In genomic region chr1:92219028-92219427, GRCh38 we compare ENCODE assay signal across 30 cellular contexts. TPM values are rescaled to one million over a fixed set of nuclear protein-coding genes. Genes with fewer than 3 reads are reported as not detected.
"Had no signal": no experiment of that assay in that cellular context is flagged by ENCODE, and none has a peak within 500 bp of the region (broad histone marks: within the 10 kb centered on the region; RNA-seq: fewer than 3 reads in every experiment).

No MANE protein-coding gene starts in this region.

- H3K27me3 Mint-ChIP-seq: naive thymus-derived CD4-positive, alpha-beta T cell; stimulated activated naive CD8-positive, alpha-beta T cell treated with anti-CD3 and anti-CD28 coated beads, Interleukin-15, amount 100 ng/mL, for 72 hours had no signal

- H3K27ac Mint-ChIP-seq: endodermal cell; naive thymus-derived CD4-positive, alpha-beta T cell; nephron progenitor cell; stimulated activated naive B cell treated with anti-CD40 and anti-IgM and Interleukin-4, amounts not matched to agents 10 μg/mL and 1 μg/mL and 100 μg/mL, for 72 hours; stimulated activated naive CD8-positive, alpha-beta T cell treated with anti-CD3 and anti-CD28 coated beads, Interleukin-15, amount 100 ng/mL, for 72 hours had no signal

- H3K4me1 Mint-ChIP-seq: naive thymus-derived CD4-positive, alpha-beta T cell; nephron progenitor cell; stimulated activated naive B cell treated with anti-CD40 and anti-IgM and Interleukin-4, amounts not matched to agents 10 μg/mL and 1 μg/mL and 100 μg/mL, for 72 hours; stimulated activated naive CD8-positive, alpha-beta T cell treated with anti-CD3 and anti-CD28 coated beads, Interleukin-15, amount 100 ng/mL, for 72 hours had no signal

- ATAC-seq: gastrocnemius medialis; heart right ventricle; naive thymus-derived CD4-positive, alpha-beta T cell; psoas muscle; stimulated activated naive B cell treated with anti-CD40 and anti-IgM and Interleukin-4, amounts not matched to agents 10 μg/mL and 1 μg/mL and 100 μg/mL, for 72 hours; stimulated activated naive CD8-positive, alpha-beta T cell treated with anti-CD3 and anti-CD28 coated beads, Interleukin-15, amount 100 ng/mL, for 72 hours; upper lobe of right lung had no signal

- H3K9me3 ChIP-seq: gastrocnemius medialis, heart right ventricle, psoas muscle, sigmoid colon, testis, upper lobe of right lung, vagina had no signal

- H3K36me3 ChIP-seq: gastrocnemius medialis, heart right ventricle, sigmoid colon, tibial nerve, upper lobe of right lung, vagina had no signal

- H3K4me1 ChIP-seq: gastrocnemius medialis, heart right ventricle, psoas muscle, sigmoid colon, testis, tibial nerve, upper lobe of right lung, vagina had no signal

- H3K4me3 Mint-ChIP-seq: endodermal cell; naive thymus-derived CD4-positive, alpha-beta T cell; nephron progenitor cell; stimulated activated naive B cell treated with anti-CD40 and anti-IgM and Interleukin-4, amounts not matched to agents 10 μg/mL and 1 μg/mL and 100 μg/mL, for 72 hours; stimulated activated naive CD8-positive, alpha-beta T cell treated with anti-CD3 and anti-CD28 coated beads, Interleukin-15, amount 100 ng/mL, for 72 hours had no signal

- H3K9me3 Mint-ChIP-seq: nephron progenitor cell; stimulated activated naive CD8-positive, alpha-beta T cell treated with anti-CD3 and anti-CD28 coated beads, Interleukin-15, amount 100 ng/mL, for 72 hours had no signal

- FAIRE-seq: endothelial cell of umbilical vein, islet of Langerhans had no signal

- DNase-seq: effector CD4-positive, alpha-beta T cell; gastrocnemius medialis; heart right ventricle; hypothalamus; kidney glomerular epithelial cell; naive thymus-derived CD4-positive, alpha-beta T cell; nephron progenitor cell; psoas muscle; retina; sigmoid colon; stimulated activated CD4-positive, alpha-beta T cell treated with anti-CD3 and anti-CD28 coated beads, Interleukin-2, amount 100 ng/mL, for 24 hours; stimulated activated CD4-positive, alpha-beta T cell treated with anti-CD3 and anti-CD28 coated beads, Interleukin-4, amount 100 ng/mL, for 4 hours; stimulated activated naive B cell treated with anti-CD40 and anti-IgM and Interleukin-4, amounts not matched to agents 10 μg/mL and 1 μg/mL and 100 μg/mL, for 72 hours; stimulated activated naive CD8-positive, alpha-beta T cell treated with anti-CD3 and anti-CD28 coated beads, Interleukin-15, amount 100 ng/mL, for 72 hours; testis; upper lobe of right lung had no signal

- H3K36me3 Mint-ChIP-seq: stimulated activated naive B cell treated with anti-CD40 and anti-IgM and Interleukin-4, amounts not matched to agents 10 μg/mL and 1 μg/mL and 100 μg/mL, for 72 hours had no signal

- H3K27me3 ChIP-seq: gastrocnemius medialis, heart right ventricle, sigmoid colon, testis, tibial nerve, upper lobe of right lung, vagina had no signal

- H3K27ac ChIP-seq: gastrocnemius medialis, heart right ventricle, psoas muscle, sigmoid colon, skin epidermis, testis, tibial nerve, upper lobe of right lung, vagina had no signal

- H3K4me3 ChIP-seq: gastrocnemius medialis, heart right ventricle, psoas muscle, sigmoid colon, skin epidermis, tibial nerve, upper lobe of right lung, vagina had no signal

RNA-seq across cellular contexts. Expression of gene C1orf146, which starts 1.3 kb away (rescaled TPM):
- total RNA-seq: dermis microvascular lymphatic vessel endothelial cell; endodermal cell; endothelial cell of umbilical vein; gastrocnemius medialis; heart right ventricle; liver; lung microvascular endothelial cell; mesenteric fat pad; mononuclear cell; naive thymus-derived CD4-positive, alpha-beta T cell; omental fat pad; psoas muscle; sigmoid colon; subcutaneous adipose tissue; tibial nerve; upper lobe of right lung; vagina had no signal
- polyA plus RNA-seq: endothelial cell of umbilical vein; esophagus; heart right ventricle; liver; naive thymus-derived CD4-positive, alpha-beta T cell; psoas muscle; sigmoid colon had no signal
